15 cellular contexts compared by ENCODE assay signal in the genomic region with DNA sequence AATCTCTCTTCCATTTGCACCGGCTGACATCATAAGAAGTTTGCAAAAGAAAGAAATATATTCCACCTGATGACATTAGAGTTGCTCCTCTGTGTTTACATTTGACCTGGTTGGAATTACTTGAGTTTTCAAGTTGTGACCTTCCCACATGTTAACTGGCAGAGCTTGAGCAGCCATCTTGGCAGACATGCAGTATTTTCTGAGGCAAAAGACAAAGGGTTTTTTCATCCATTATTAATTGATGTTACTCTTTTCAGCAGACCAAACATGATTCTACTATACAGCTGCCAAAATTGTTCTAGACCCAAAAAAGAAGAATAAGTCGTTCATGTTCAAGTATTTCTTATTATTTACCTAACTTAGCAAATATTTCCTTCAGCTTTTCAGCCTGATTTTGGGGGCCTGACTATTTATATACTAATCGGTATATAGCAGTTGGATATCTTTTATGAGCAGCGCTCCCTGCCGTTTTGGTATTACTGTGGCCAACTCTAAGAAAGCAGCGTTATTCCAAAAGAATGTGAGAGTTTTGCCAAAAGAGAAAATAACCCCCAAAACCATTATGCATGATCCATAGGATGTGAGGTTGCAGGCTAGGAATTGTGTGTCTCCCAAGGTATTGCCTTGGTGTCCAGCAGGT.
"Had no signal": no experiment of that assay in that cellular context is flagged by ENCODE, and none has a peak within 500 bp of the region (broad histone marks: within the 10 kb centered on the region; RNA-seq: fewer than 3 reads in every experiment).

No MANE protein-coding gene starts in this region.

- H3K36me3 ChIP-seq: colonic mucosa, ovary had no signal

- H3K27ac Mint-ChIP-seq: activated naive CD4-positive, alpha-beta T cell treated with anti-CD3 and anti-CD28 coated beads, Interleukin-2, amount 50 U/mL, for 24 hours; activated T-cell treated with anti-CD3 and anti-CD28 coated beads, Interleukin-2, amount 50 U/mL, for 24 hours; immature natural killer cell; memory B cell; stimulated activated naive CD8-positive, alpha-beta T cell treated with anti-CD3 and anti-CD28 coated beads, Interleukin-15, amount 100 ng/mL, for 72 hours had no signal

- H3K9me3 Mint-ChIP-seq: activated naive CD4-positive, alpha-beta T cell treated with anti-CD3 and anti-CD28 coated beads, Interleukin-2, amount 50 U/mL, for 24 hours; activated T-cell treated with anti-CD3 and anti-CD28 coated beads, Interleukin-2, amount 50 U/mL, for 24 hours; immature natural killer cell; memory B cell; neural crest cell; stimulated activated naive CD8-positive, alpha-beta T cell treated with anti-CD3 and anti-CD28 coated beads, Interleukin-15, amount 100 ng/mL, for 72 hours had no signal

- H3K27me3 Mint-ChIP-seq: activated naive CD4-positive, alpha-beta T cell treated with anti-CD3 and anti-CD28 coated beads, Interleukin-2, amount 50 U/mL, for 24 hours; activated T-cell treated with anti-CD3 and anti-CD28 coated beads, Interleukin-2, amount 50 U/mL, for 24 hours; memory B cell; stimulated activated naive CD8-positive, alpha-beta T cell treated with anti-CD3 and anti-CD28 coated beads, Interleukin-15, amount 100 ng/mL, for 72 hours had no signal

- H3K4me3 Mint-ChIP-seq: activated naive CD4-positive, alpha-beta T cell treated with anti-CD3 and anti-CD28 coated beads, Interleukin-2, amount 50 U/mL, for 24 hours; activated T-cell treated with anti-CD3 and anti-CD28 coated beads, Interleukin-2, amount 50 U/mL, for 24 hours; immature natural killer cell; memory B cell; neural crest cell; stimulated activated naive CD8-positive, alpha-beta T cell treated with anti-CD3 and anti-CD28 coated beads, Interleukin-15, amount 100 ng/mL, for 72 hours had no signal

- H3K27me3 ChIP-seq: colonic mucosa, ovary had no signal

- H3K4me1 ChIP-seq: colonic mucosa had no signal

- H3K4me1 Mint-ChIP-seq: activated naive CD4-positive, alpha-beta T cell treated with anti-CD3 and anti-CD28 coated beads, Interleukin-2, amount 50 U/mL, for 24 hours; immature natural killer cell; stimulated activated naive CD8-positive, alpha-beta T cell treated with anti-CD3 and anti-CD28 coated beads, Interleukin-15, amount 100 ng/mL, for 72 hours had no signal

- DNase-seq: activated CD4-positive, alpha-beta T cell treated with anti-CD3 and anti-CD28 coated beads, Interleukin-2, amount 50 U/mL, for 4 hours; activated CD4-positive, CD25-positive, alpha-beta regulatory T cell treated with anti-CD3 and anti-CD28 coated beads, Interleukin-2, amount 50 U/mL, for 72 hours; activated effector memory CD4-positive, alpha-beta T cell treated with Interleukin-2 at 50 U/mL for 16 hours; activated T-cell treated with anti-CD3 and anti-CD28 coated beads, Interleukin-2, amount 50 U/mL, for 24 hours; colonic mucosa; effector memory CD4-positive, alpha-beta T cell; immature natural killer cell; ovary; stimulated activated CD4-positive, alpha-beta T cell treated with anti-CD3 and anti-CD28 coated beads, Interleukin-15, amount 100 ng/mL, for 24 hours; stimulated activated CD4-positive, alpha-beta T cell treated with anti-CD3 and anti-CD28 coated beads, Interleukin-4, amount 100 ng/mL, for 4 hours; stimulated activated naive CD8-positive, alpha-beta T cell treated with anti-CD3 and anti-CD28 coated beads, Interleukin-15, amount 100 ng/mL, for 72 hours had no signal

- H3K4me3 ChIP-seq: colonic mucosa, ovary had no signal

- H3K9me3 ChIP-seq: colonic mucosa, ovary had no signal

- H3K27ac ChIP-seq: colonic mucosa, epithelial cell of prostate, ovary had no signal
